ENCODE assay signal across 22 cellular contexts in the genomic region with DNA sequence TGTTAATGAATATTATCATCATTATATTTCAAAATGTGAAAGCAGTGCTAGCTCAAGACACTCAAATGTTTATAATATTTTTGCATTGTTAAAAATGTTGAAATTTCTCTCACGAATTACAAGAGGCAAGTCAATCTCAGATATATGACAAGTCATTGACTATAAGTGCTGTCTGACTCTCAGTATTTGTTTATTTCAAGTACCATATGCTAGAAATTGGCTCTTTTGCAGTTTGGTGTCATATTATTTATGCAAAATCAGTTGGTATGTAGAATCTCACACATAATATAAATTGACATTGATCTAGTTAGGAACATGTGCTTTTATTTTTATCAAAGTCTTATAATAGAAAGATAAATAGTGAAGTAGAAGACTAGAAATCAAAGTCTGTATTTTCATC.
"Had no signal": no experiment of that assay in that cellular context is flagged by ENCODE, and none has a peak within 500 bp of the region (broad histone marks: within the 10 kb centered on the region; RNA-seq: fewer than 3 reads in every experiment).

No MANE protein-coding gene starts in this region.

- H3K36me3 ChIP-seq: neutrophil, pancreas, right atrium auricular region, stomach, transverse colon had no signal

- DNase-seq: activated CD4-positive, alpha-beta memory T cell treated with anti-CD3 and anti-CD28 coated beads, Interleukin-2, amount 10 ng/mL, durations not matched to agents 7 days and 5 days; activated CD4-positive, alpha-beta T cell treated with anti-CD3 and anti-CD28 coated beads, Interleukin-2, amount 10 ng/mL, durations not matched to agents 24 days and 14 days; activated effector memory CD4-positive, alpha-beta T cell treated with anti-CD3 and anti-CD28 coated beads, Interleukin-2, amount 50 U/mL, for 16 hours; activated naive CD4-positive, alpha-beta T cell treated with anti-CD3 and anti-CD28 coated beads, Interleukin-2, amount 10 ng/mL, durations not matched to agents 7 days and 5 days; activated naive CD8-positive, alpha-beta T cell treated with anti-CD3 and anti-CD28 coated beads, Interleukin-2, amount 50 U/mL, for 24 hours; activated T-cell treated with anti-CD3 and anti-CD28 coated beads for 4 hours; aorta; effector memory CD4-positive, alpha-beta T cell; foreskin melanocyte; hippocampal formation; pancreas; psoas muscle; stimulated activated CD4-positive, alpha-beta T cell treated with anti-CD3 and anti-CD28 coated beads, Interleukin-12 subunit alpha, Interleukin-12 subunit beta, amount 100 ng/mL, for 4 hours; stomach; transverse colon had no signal

- H3K4me1 ChIP-seq: pancreas, stomach had no signal

- ATAC-seq: activated CD4-positive, CD25-positive, alpha-beta regulatory T cell treated with anti-CD3 and anti-CD28 coated beads, Interleukin-2, amount 50 U/mL, for 24 hours; activated naive CD8-positive, alpha-beta T cell treated with anti-CD3 and anti-CD28 coated beads, Interleukin-2, amount 50 U/mL, for 24 hours; esophagus mucosa; pancreas; psoas muscle; stimulated activated memory B cell treated with anti-CD40 and anti-IgM and Interleukin-4, amounts not matched to agents 10 μg/mL and 1 μg/mL and 100 μg/mL, for 72 hours had no signal

- H3K4me3 ChIP-seq: pancreas, psoas muscle, right atrium auricular region, stomach, transverse colon had no signal

- H3K27me3 ChIP-seq: neutrophil, pancreas, right atrium auricular region, stomach, transverse colon had no signal

- FAIRE-seq: endothelial cell of umbilical vein, pancreas, urothelium cell line had no signal

- H3K9me3 ChIP-seq: neutrophil, pancreas, psoas muscle, right atrium auricular region, stomach, transverse colon had no signal

- H3K27ac ChIP-seq: neutrophil, pancreas, psoas muscle, right atrium auricular region, stomach, transverse colon had no signal
